Comparison of ENCODE assay signal across 21 cellular contexts in the genomic region with DNA sequence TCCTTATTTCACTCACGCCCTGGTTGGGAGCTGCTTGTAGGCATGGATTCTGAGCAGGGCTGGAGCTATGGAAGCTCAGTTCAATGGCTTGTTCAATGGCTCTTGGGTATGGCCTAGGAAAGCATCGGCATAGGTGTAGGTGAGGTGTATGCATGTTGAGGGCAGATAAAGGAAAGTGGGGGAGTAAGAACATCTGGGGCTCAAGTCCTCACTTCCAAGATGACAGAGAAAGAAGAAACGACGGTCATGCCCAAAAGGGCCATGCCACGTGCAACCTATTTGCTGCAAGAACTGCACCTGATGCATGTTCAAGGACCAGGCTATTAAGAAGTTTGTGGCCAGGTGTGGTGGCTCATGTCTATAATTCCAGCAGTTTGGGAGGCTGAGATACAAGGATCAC.
"Had no signal": no experiment of that assay in that cellular context is flagged by ENCODE, and none has a peak within 500 bp of the region (broad histone marks: within the 10 kb centered on the region; RNA-seq: fewer than 3 reads in every experiment).

No MANE protein-coding gene starts in this region.

- H3K36me3 Mint-ChIP-seq: activated CD8-positive, alpha-beta memory T cell treated with anti-CD3 and anti-CD28 coated beads, Interleukin-2, amount 10 ng/mL, durations not matched to agents 7 days and 5 days; activated naive CD8-positive, alpha-beta T cell treated with anti-CD3 and anti-CD28 coated beads for 36 hours; memory B cell; naive thymus-derived CD8-positive, alpha-beta T cell had no signal

- DNase-seq: activated CD4-positive, alpha-beta memory T cell treated with anti-CD3 and anti-CD28 coated beads, Interleukin-2, amount 10 ng/mL, durations not matched to agents 7 days and 5 days; activated CD4-positive, alpha-beta T cell treated with anti-CD3 and anti-CD28 coated beads for 48 hours; activated CD4-positive, CD25-positive, alpha-beta regulatory T cell; activated CD8-positive, alpha-beta memory T cell treated with anti-CD3 and anti-CD28 coated beads, Interleukin-2, amount 10 ng/mL, durations not matched to agents 7 days and 5 days; activated naive CD4-positive, alpha-beta T cell; activated naive CD8-positive, alpha-beta T cell treated with anti-CD3 and anti-CD28 coated beads for 36 hours; amniotic stem cell; brain microvascular endothelial cell; cerebellar nuclear complex; effector memory CD8-positive, alpha-beta T cell; esophagus squamous epithelium; heart right ventricle; naive thymus-derived CD8-positive, alpha-beta T cell; stimulated activated CD4-positive, alpha-beta T cell treated with anti-CD3 and anti-CD28 coated beads, Interleukin-12 subunit alpha, Interleukin-12 subunit beta, amount 100 ng/mL, for 4 hours; stimulated activated CD4-positive, alpha-beta T cell treated with anti-CD3 and anti-CD28 coated beads, Interleukin-1b, Interleukin-23, amount 100 ng/mL, for 48 hours; stimulated activated CD8-positive, alpha-beta memory T cell treated with anti-CD3 and anti-CD28 coated beads, Interleukin-4, amount 100 ng/mL, for 48 hours; stimulated activated naive CD4-positive, alpha-beta T cell treated with Interleukin-2 at 50 U/mL for 16 hours; T1000; trophoblast cell had no signal

- H3K27ac Mint-ChIP-seq: activated CD4-positive, alpha-beta memory T cell treated with anti-CD3 and anti-CD28 coated beads, Interleukin-2, amount 10 ng/mL, durations not matched to agents 7 days and 5 days; activated CD8-positive, alpha-beta memory T cell treated with anti-CD3 and anti-CD28 coated beads, Interleukin-2, amount 10 ng/mL, durations not matched to agents 7 days and 5 days; activated naive CD8-positive, alpha-beta T cell treated with anti-CD3 and anti-CD28 coated beads for 36 hours; activated T-helper 17 cell treated with anti-CD3 and anti-CD28 coated beads, Interleukin-2, amount 50 U/mL, for 72 hours; memory B cell had no signal

- H3K27ac ChIP-seq: brain microvascular endothelial cell, esophagus squamous epithelium, heart right ventricle had no signal

- H3K9me3 Mint-ChIP-seq: activated CD4-positive, alpha-beta memory T cell treated with anti-CD3 and anti-CD28 coated beads, Interleukin-2, amount 10 ng/mL, durations not matched to agents 7 days and 5 days; activated naive CD8-positive, alpha-beta T cell treated with anti-CD3 and anti-CD28 coated beads for 36 hours; activated T-helper 17 cell treated with anti-CD3 and anti-CD28 coated beads, Interleukin-2, amount 50 U/mL, for 72 hours; effector memory CD8-positive, alpha-beta T cell; naive thymus-derived CD8-positive, alpha-beta T cell had no signal

- H3K4me1 Mint-ChIP-seq: activated CD4-positive, alpha-beta memory T cell treated with anti-CD3 and anti-CD28 coated beads, Interleukin-2, amount 10 ng/mL, durations not matched to agents 7 days and 5 days; activated CD8-positive, alpha-beta memory T cell treated with anti-CD3 and anti-CD28 coated beads, Interleukin-2, amount 10 ng/mL, durations not matched to agents 7 days and 5 days; activated T-helper 17 cell treated with anti-CD3 and anti-CD28 coated beads, Interleukin-2, amount 50 U/mL, for 72 hours; memory B cell had no signal

- H3K4me3 ChIP-seq: esophagus squamous epithelium, heart right ventricle had no signal

- H3K27me3 ChIP-seq: brain microvascular endothelial cell, esophagus squamous epithelium, heart right ventricle had no signal

- H3K4me1 ChIP-seq: esophagus squamous epithelium had no signal

- H3K36me3 ChIP-seq: brain microvascular endothelial cell, esophagus squamous epithelium, heart right ventricle had no signal

- ATAC-seq: activated CD8-positive, alpha-beta memory T cell treated with anti-CD3 and anti-CD28 coated beads, Interleukin-2, amount 10 ng/mL, durations not matched to agents 7 days and 5 days; activated T-helper 17 cell treated with anti-CD3 and anti-CD28 coated beads, Interleukin-2, amount 50 U/mL, for 72 hours; effector memory CD8-positive, alpha-beta T cell; naive thymus-derived CD8-positive, alpha-beta T cell had no signal

- H3K4me3 Mint-ChIP-seq: activated CD4-positive, alpha-beta memory T cell treated with anti-CD3 and anti-CD28 coated beads, Interleukin-2, amount 10 ng/mL, durations not matched to agents 7 days and 5 days; activated CD8-positive, alpha-beta memory T cell treated with anti-CD3 and anti-CD28 coated beads, Interleukin-2, amount 10 ng/mL, durations not matched to agents 7 days and 5 days; activated naive CD8-positive, alpha-beta T cell treated with anti-CD3 and anti-CD28 coated beads for 36 hours; activated T-helper 17 cell treated with anti-CD3 and anti-CD28 coated beads, Interleukin-2, amount 50 U/mL, for 72 hours; effector memory CD8-positive, alpha-beta T cell; memory B cell; naive thymus-derived CD8-positive, alpha-beta T cell had no signal

- H3K9me3 ChIP-seq: esophagus squamous epithelium, heart right ventricle had no signal

- H3K27me3 Mint-ChIP-seq: activated CD8-positive, alpha-beta memory T cell treated with anti-CD3 and anti-CD28 coated beads, Interleukin-2, amount 10 ng/mL, durations not matched to agents 7 days and 5 days; activated naive CD8-positive, alpha-beta T cell treated with anti-CD3 and anti-CD28 coated beads for 36 hours; effector memory CD8-positive, alpha-beta T cell had no signal
